In the genomic region with DNA sequence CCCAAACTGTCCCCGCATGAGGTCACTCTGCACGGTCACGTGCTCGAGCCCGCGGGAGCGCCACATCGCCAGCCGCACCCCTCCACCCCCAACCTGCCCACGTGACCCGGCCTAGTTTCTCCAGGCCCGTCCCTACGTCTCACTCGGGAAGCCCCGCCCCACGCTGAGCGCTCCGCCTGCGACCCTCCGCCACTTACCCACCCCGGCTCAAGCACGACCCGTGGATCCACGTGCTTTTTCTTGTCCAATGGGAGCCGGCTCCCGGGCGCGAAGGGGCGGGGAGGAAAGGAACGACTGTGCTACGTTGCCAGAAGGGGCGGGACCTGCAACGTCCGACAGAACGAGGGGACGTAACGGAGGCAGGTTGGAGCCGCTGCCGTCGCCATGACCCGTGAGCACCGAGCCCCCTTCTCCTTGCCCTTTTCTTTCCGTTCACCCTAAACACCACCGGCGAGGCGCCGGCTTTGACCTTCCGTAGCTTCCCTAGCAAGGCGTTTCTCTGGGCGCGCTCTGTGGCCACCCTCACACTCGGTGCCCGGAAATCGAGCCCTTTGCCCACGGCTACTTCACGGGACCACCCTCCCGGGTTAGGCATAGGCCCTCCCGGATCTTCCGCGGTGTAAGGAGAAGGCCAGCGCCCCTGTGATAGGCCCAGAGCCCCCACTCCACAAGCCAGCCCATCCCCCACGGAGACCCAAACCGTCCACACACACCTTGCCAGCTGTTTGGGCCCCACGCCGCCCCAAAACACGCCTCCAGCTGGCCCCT, we compare ENCODE assay signal across 1 cellular context.
TF ChIP-seq lines count a peak whose summit lies in the region.

A gene (plus strand): TSS at position 328 of the 768 bp plus-strand sequence. CDS start 57 bp downstream, at position 385.

TF ChIP-seq in GM23338, 12 proteins besides CTCF, POLR2A, EP300 and RAD21 (continued from another document):
- TF ChIP-seq, protein P1, sequence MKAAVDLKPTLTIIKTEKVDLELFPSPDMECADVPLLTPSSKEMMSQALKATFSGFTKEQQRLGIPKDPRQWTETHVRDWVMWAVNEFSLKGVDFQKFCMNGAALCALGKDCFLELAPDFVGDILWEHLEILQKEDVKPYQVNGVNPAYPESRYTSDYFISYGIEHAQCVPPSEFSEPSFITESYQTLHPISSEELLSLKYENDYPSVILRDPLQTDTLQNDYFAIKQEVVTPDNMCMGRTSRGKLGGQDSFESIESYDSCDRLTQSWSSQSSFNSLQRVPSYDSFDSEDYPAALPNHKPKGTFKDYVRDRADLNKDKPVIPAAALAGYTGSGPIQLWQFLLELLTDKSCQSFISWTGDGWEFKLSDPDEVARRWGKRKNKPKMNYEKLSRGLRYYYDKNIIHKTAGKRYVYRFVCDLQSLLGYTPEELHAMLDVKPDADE (IDR thresholded peaks at IDR 0.05): peak; percentile 38
- TF ChIP-seq STAT1 (IDR thresholded peaks at IDR 0.05; ENCODE audit: unreplicated experiment): no peak
TF ChIP-seq in GM23338: peak in this region for 3.
